16 cellular contexts compared by ENCODE assay signal in the genomic region with DNA sequence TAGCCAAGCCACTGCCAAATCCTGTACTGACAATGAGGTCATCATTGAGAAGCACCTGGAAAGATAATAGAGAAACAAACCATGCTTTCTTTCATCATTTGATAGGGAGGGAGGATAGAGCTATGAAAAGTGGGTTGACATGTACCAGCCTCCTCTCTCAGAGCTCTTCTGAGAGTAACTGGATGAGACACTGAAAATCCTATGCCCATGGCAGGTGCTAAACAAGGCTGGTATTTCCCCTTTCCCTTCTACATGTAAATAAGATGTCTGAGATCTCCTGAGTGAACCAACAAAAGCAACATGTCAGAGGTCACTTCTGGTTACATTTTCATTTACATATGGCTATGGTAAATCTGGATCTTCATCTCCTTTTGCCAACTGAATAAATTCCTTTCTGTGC. TPM values are rescaled to one million over a fixed set of nuclear protein-coding genes. Genes with fewer than 3 reads are reported as not detected.
DNase-seq lines count a peak whose midpoint lies in the region; ATAC-seq, FAIRE-seq and TF ChIP-seq lines count a peak whose summit lies in the region.
"Had no signal": no experiment of that assay in that cellular context is flagged by ENCODE, and none has a peak within 500 bp of the region (broad histone marks: within the 10 kb centered on the region; RNA-seq: fewer than 3 reads in every experiment).

No MANE protein-coding gene starts in this region.

- H3K9me3 ChIP-seq in GM12878 (replicated peaks; ENCODE audit: control insufficient read depth, insufficient read depth, low read length) = no peaks in the 10 kb centered on the region

- RAD21 ChIA-PET in GM12878 (lab: Charles Lee; ENCODE audit: unreplicated experiment) = interaction anchor here (0.6 kb wide), 1 partner anchor 9 kb away, joined by 3 read pairs; no protein-coding TSS in a partner anchor

- DNase-seq in GM12891 (ENCODE audit: insufficient read length, low spot score) (no peak), GM18507 (ENCODE audit: extremely low spot score, insufficient read length, low read depth) (no peak), NCI-H2196 (lab: John Stamatoyannopoulos, UW; ENCODE audit: unreplicated experiment) (peak; percentile 26), GM12878 (ENCODE audit: low read depth, low spot score) (no peak), epidermal melanocyte (ENCODE audit: insufficient read length, low spot score) (no peak), HEK293T (ENCODE audit: extremely low spot score) (no peak), cardiac septum (ENCODE audit: low spot score) (no peak)
- DNase-seq: Calu3; CD4-positive, CD25-positive, alpha-beta regulatory T cell; DMS79; H7; NCI-H1417; NCI-H2029; NCI-H2227 treated with DMSO at 0.1 percent for 48 hours; NCI-H524; SHP77 had no signal

- no peaks in the 10 kb centered on the region for H3K27me3 ChIP-seq in GM12878 (replicated peaks in 1 of 2; ENCODE audit: control insufficient read depth in 2 of 2, insufficient read depth in 2 of 2, low read length in 1 of 2)

- H3K79me2 ChIP-seq in GM12878 (ENCODE audit: control insufficient read depth, insufficient read depth, low read length) = no peaks in the 10 kb centered on the region

- no peak overlapping the region for H2AFZ ChIP-seq in GM12878 (ENCODE audit: control insufficient read depth, low read depth, low read length)

- H3K9ac ChIP-seq in GM12878 (ENCODE audit: control insufficient read depth, insufficient read depth, low read length) = no peak overlapping the region

- BruUV-seq in GM12878 (replicated peaks; lab: Mats Ljungman, UMichigan) = no TSS peak

- no peak for TF ChIP-seq EP300 in GM12878 (IDR thresholded peaks at IDR 0.05; ENCODE audit: borderline replicate concordance in 1 of 2, control insufficient read depth in 1 of 2, low read depth in 2 of 2, low read length in 2 of 2)

- no peak for TF ChIP-seq RAD21 in GM12878 (IDR thresholded peaks at IDR 0.05; ENCODE audit: insufficient read depth, low read depth, low read length)

- SMC1A ChIA-PET in GM12878 (lab: Charles Lee; ENCODE audit: uncharacterized antibody, unreplicated experiment) = interaction anchor here (0.9 to 1.1 kb wide), 2 partner anchors 12 to 27 kb away, joined by 3 to 6 read pairs; no protein-coding TSS in a partner anchor

- H3K4me3 ChIP-seq in GM12878 = no peak overlapping the region

- in situ Hi-C loops in GM12878 (cut with MboI) = no loop called here

- no peaks in the 10 kb centered on the region for H3K36me3 ChIP-seq in GM12878 (ENCODE audit: control insufficient read depth in 2 of 2, insufficient read depth in 2 of 2, low read length in 1 of 2)

- no peak overlapping the region for H3K27ac ChIP-seq in GM12878 (ENCODE audit: control insufficient read depth, insufficient read depth)

- FAIRE-seq in GM12891 (lab: Jason Lieb, UNC) (peak; percentile 40), GM18507 (lab: Jason Lieb, UNC) (peak; percentile 36), GM12878 (lab: Jason Lieb, UNC) (no peak)

- intact Hi-C loops in GM12878 (cut with micrococcal nuclease; ENCODE audit: unreplicated experiment) (no loop called here), cardiac septum (cut with DNase I) (no loop called here)

- CTCF ChIA-PET in GM12878 (lab: Yijun Ruan, JAX) = interaction anchor here (1.0 to 1.3 kb wide), 3 partner anchors 10 to 88 kb away, joined by 3 to 4 read pairs (median 4); no protein-coding TSS in a partner anchor
- CTCF ChIA-PET in HEK293T (lab: Yijun Ruan, JAX) = interaction anchor here (1.5 kb wide), 1 partner anchor 10 kb away, joined by 4 read pairs; no protein-coding TSS in a partner anchor

- TF ChIP-seq POLR2A in GM12891 (IDR thresholded peaks at IDR 0.05; ENCODE audit: low read depth, low read length) (no peak), GM12878 (IDR thresholded peaks at IDR 0.05; ENCODE audit: low read depth, low read length) (no peak)

- no peaks in the 10 kb centered on the region for H4K20me1 ChIP-seq in GM12878 (ENCODE audit: control insufficient read depth, insufficient read depth)

- H3K4me1 ChIP-seq in GM12878 (ENCODE audit: control insufficient read depth, insufficient read depth, low read length) = no peaks in the 10 kb centered on the region

- no peak overlapping the region for H3K4me2 ChIP-seq in GM12878 (ENCODE audit: control insufficient read depth, insufficient read depth)

- TF ChIP-seq CTCF in GM12878 (IDR thresholded peaks at IDR 0.05 in 2 of 3, conservative IDR thresholded peaks at IDR 0.05 in 1 of 3; ENCODE audit: control insufficient read depth in 2 of 3, extremely low read depth in 1 of 3, insufficient read depth in 1 of 3, low read depth in 3 of 3, low read length in 3 of 3) = no peak

- ATAC-seq in GM12878 = peak; percentile 53

- POLR2A ChIA-PET in GM12878 (lab: Charles Lee) = no interaction called here
- POLR2A ChIA-PET in HEK293T (lab: Yijun Ruan, JAX) = interaction anchor here (0.9 kb wide), 1 partner anchor 18 kb away, joined by 3 read pairs; no protein-coding TSS in a partner anchor

TF ChIP-seq in GM12891, 5 proteins besides CTCF, POLR2A, EP300 and RAD21:
- no peak for TF ChIP-seq SPI1 (IDR thresholded peaks at IDR 0.05; ENCODE audit: low read depth, low read length)
- no peak for TF ChIP-seq POU2F2 (IDR thresholded peaks at IDR 0.05; ENCODE audit: low read depth, low read length)
- no peak for TF ChIP-seq PAX5 (IDR thresholded peaks at IDR 0.05; ENCODE audit: insufficient read depth, low read length, severe bottlenecking)
- no peak for TF ChIP-seq POLR2AphosphoS5 (IDR thresholded peaks at IDR 0.05; ENCODE audit: low read depth, low read length)
- TF ChIP-seq TAF1 (IDR thresholded peaks at IDR 0.05; ENCODE audit: low read depth, low read length) = no peak

TF ChIP-seq in GM12878, 131 proteins besides CTCF, POLR2A, EP300 and RAD21:
- TF ChIP-seq POLR2AphosphoS2 (IDR thresholded peaks at IDR 0.05; ENCODE audit: low read depth, low read length) (no peak), PAX8 (IDR thresholded peaks at IDR 0.05) (no peak), ATF7 (IDR thresholded peaks at IDR 0.05; ENCODE audit: low read depth) (peak; percentile 28; the same call in 1 of the 2 replicates), TAF1 (IDR thresholded peaks at IDR 0.05; ENCODE audit: borderline replicate concordance, low read depth, low read length) (no peak), CBX5 (IDR thresholded peaks at IDR 0.05; ENCODE audit: low read depth) (no peak), RELA (IDR thresholded peaks at IDR 0.05; ENCODE audit: borderline replicate concordance, partially characterized antibody) (no peak), HDAC6 (IDR thresholded peaks at IDR 0.05; ENCODE audit: unreplicated experiment) (no peak), NFYA (IDR thresholded peaks at IDR 0.05; ENCODE audit: borderline replicate concordance, low read depth, low read length) (no peak)

TF ChIP-seq in HEK293T, 16 proteins besides CTCF, POLR2A, EP300 and RAD21:
- TF ChIP-seq, protein P1, sequence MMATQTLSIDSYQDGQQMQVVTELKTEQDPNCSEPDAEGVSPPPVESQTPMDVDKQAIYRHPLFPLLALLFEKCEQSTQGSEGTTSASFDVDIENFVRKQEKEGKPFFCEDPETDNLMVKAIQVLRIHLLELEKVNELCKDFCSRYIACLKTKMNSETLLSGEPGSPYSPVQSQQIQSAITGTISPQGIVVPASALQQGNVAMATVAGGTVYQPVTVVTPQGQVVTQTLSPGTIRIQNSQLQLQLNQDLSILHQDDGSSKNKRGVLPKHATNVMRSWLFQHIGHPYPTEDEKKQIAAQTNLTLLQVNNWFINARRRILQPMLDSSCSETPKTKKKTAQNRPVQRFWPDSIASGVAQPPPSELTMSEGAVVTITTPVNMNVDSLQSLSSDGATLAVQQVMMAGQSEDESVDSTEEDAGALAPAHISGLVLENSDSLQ (IDR thresholded peaks at IDR 0.05) = no peak
- TF ChIP-seq CTBP1 (IDR thresholded peaks at IDR 0.05; ENCODE audit: borderline replicate concordance) (no peak), FOXK2 (IDR thresholded peaks at IDR 0.05) (no peak), TARDBP (IDR thresholded peaks at IDR 0.05) (no peak), L3MBTL2 (conservative IDR thresholded peaks at IDR 0.05) (no peak), ZNF384 (IDR thresholded peaks at IDR 0.05) (no peak), HDGF (IDR thresholded peaks at IDR 0.05; ENCODE audit: borderline replicate concordance) (no peak), ELF4 (IDR thresholded peaks at IDR 0.05) (no peak), SP1 (IDR thresholded peaks at IDR 0.05) (no peak), LEF1 (IDR thresholded peaks at IDR 0.05; ENCODE audit: borderline replicate concordance) (no peak), NFRKB (IDR thresholded peaks at IDR 0.05) (no peak), SUZ12 (IDR thresholded peaks at IDR 0.05) (no peak), BHLHE40 (IDR thresholded peaks at IDR 0.05; ENCODE audit: borderline replicate concordance) (no peak), ARNT (IDR thresholded peaks at IDR 0.05) (no peak)

RNA-seq across cellular contexts. Expression of a gene that starts 45.3 kb away (rescaled TPM):
- polyA plus RNA-seq in GM12891 (2012; ENCODE audit: low read depth, missing spikeins) = 107 TPM
- total RNA-seq in GM12878 (2013; cell fraction: nucleolus; rRNA removed) = 317 and 349 TPM in 2 replicates
- total RNA-seq in GM12878 (2014; rRNA removed) = 144 and 153 TPM in 2 replicates
- 111 and 116 TPM in 2 replicates for total RNA-seq in GM12878 (2014; rRNA removed; fragmentation: Illumina TruSeq; extraction: Trizol)
- total RNA-seq in GM12878 (2021) = 163 and 164 TPM in 2 replicates
- 44.2 TPM for polyA plus RNA-seq in GM12878 (2011; ENCODE audit: low read depth)
- 106 and 147 TPM in 2 replicates for polyA plus RNA-seq in GM12878 (2011; rRNA removed)
- 186 and 209 TPM in 2 replicates for polyA plus RNA-seq in GM12878 (2011; cell fraction: cytosol; rRNA removed)
- polyA plus RNA-seq in GM12878 (2011; cell fraction: nucleus; rRNA removed) = 205 and 241 TPM in 2 replicates
- polyA plus RNA-seq in GM12878 (2012) = 65.1 and 86.6 TPM in 2 replicates
- 82.8 and 140 TPM in 2 replicates for polyA plus RNA-seq in GM12878 (2014; fragmentation: Illumina TruSeq; extraction: Trizol)
- polyA plus RNA-seq in GM12878 (2014; fragmentation: Nextera tagmentation; extraction: Ambion mirVana) = 10 to 100 TPM; 13.8 to 16.6 TPM
- 153 and 156 TPM in 2 replicates for polyA plus RNA-seq in GM12878 (2014; rRNA removed)
- 10 to 100 TPM; 69.6 to 79.5 TPM for polyA plus RNA-seq in GM12878 (2016; fragmentation: Nextera tagmentation; extraction: Ambion mirVana)
- 194 and 283 TPM in 2 replicates for polyA minus RNA-seq in GM12878 (2011; rRNA and poly(A)+ RNA removed)
- 61.2 and 66.6 TPM in 2 replicates for polyA minus RNA-seq in GM12878 (2011; cell fraction: cytosol; rRNA and poly(A)+ RNA removed)
- 99.3 and 141 TPM in 2 replicates for polyA minus RNA-seq in GM12878 (2011; cell fraction: nucleus; rRNA and poly(A)+ RNA removed)
- total RNA-seq in cardiac septum = 2.4 TPM

Comparison
In these comparisons a context has a peak if more than half of its experiments do, and no peak if none do; other contexts are left out.
1. RNA of a gene that starts 45.3 kb away (total RNA-seq): 111 to 349 TPM in GM12878; 2.4 TPM in cardiac septum (single experiment); every median in the first group is over 10 times any median in the second.